8 cellular contexts compared by ENCODE assay signal in the genomic region with DNA sequence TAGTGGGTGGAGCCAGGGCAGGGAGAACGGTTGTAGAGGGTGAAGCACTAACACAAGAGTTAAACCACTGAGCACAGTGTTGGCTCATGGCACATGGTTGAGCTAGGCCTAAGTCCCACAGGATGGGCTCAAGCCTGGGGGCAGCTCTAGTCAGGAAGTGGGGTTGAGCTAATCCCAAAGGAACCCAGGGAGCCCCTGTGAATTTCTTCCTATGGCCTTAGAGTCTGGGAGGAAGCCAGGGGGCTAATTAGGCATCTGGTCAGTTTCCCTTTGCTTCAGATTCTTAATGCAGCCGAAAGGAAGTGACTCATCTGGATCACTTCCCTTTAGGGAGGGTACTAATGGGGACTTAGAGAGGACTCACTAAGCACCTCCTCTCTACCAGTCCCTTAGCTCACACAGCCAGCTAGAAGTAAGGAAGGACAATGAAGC. TPM values are rescaled to one million over a fixed set of nuclear protein-coding genes. Genes with fewer than 3 reads are reported as not detected.
DNase-seq lines count a peak whose midpoint lies in the region; ATAC-seq and TF ChIP-seq lines count a peak whose summit lies in the region.

No MANE protein-coding gene starts in this region.

- H3K27me3 ChIP-seq in DOHH2 (ENCODE audit: control insufficient read depth, low read length) (no peaks in the 10 kb centered on the region), spleen (replicated peaks in 1 of 7) (no peaks in the 10 kb centered on the region)

- no peaks in the 10 kb centered on the region for H3K36me3 ChIP-seq in DOHH2 (ENCODE audit: control insufficient read depth, low read length)
- H3K36me3 ChIP-seq in spleen, result no peaks in the 10 kb centered on the region

- intact Hi-C loops in spleen (cut with DNase I; ENCODE audit: low total_unique reads), result loop anchor here (2.0 kb wide), 1 partner anchor 93 kb away; no protein-coding TSS in a partner anchor

- DNase-seq in SW 1271 (lab: John Stamatoyannopoulos, UW) (peak; percentile 67 to 82), glomerular visceral epithelial cell (ENCODE audit: extremely low spot score) (peak; percentile 83), spleen (no peak), COLO668 (lab: John Stamatoyannopoulos, UW; ENCODE audit: unreplicated experiment) (no peak)
- DNase-seq in stimulated activated CD4-positive, alpha-beta T cell treated with anti-CD3 and anti-CD28 coated beads, Interleukin-4, amount 100 ng/mL, for 4 hours, result no peak

- H3K9me3 ChIP-seq in DOHH2 (ENCODE audit: control insufficient read depth, insufficient read depth, low read length) (no peaks in the 10 kb centered on the region), spleen (no peaks in the 10 kb centered on the region)

- H3F3A ChIP-seq in DOHH2 (ENCODE audit: control insufficient read depth, insufficient read depth), result no peaks in the 10 kb centered on the region

- ATAC-seq in GM19452 (IDR thresholded peaks at IDR 0.05; ENCODE audit: unreplicated experiment) (peak; percentile 89), HG03432 (IDR thresholded peaks at IDR 0.05; ENCODE audit: unreplicated experiment) (peak; percentile 94)

- peak overlapping the region; percentile 46 for H3K4me2 ChIP-seq in DOHH2 (ENCODE audit: low read length)

- H3K79me2 ChIP-seq in DOHH2 (ENCODE audit: control insufficient read depth, low read length), result no peaks in the 10 kb centered on the region

- no peaks in the 10 kb centered on the region for H3K9me2 ChIP-seq in DOHH2 (replicated peaks; ENCODE audit: control insufficient read depth, low read length)

- TF ChIP-seq CTCF in DOHH2 (IDR thresholded peaks at IDR 0.05; ENCODE audit: low read depth, low read length, poor library complexity, severe bottlenecking), result no peak
- TF ChIP-seq CTCF in spleen (IDR thresholded peaks at IDR 0.05 in 8 of 11, conservative IDR thresholded peaks at IDR 0.05 in 3 of 11), result peak in 2 of 11 experiments; percentile 19 to 20

- peaks cover 25% of the 10 kb centered on the region for H3K4me1 ChIP-seq in DOHH2 (ENCODE audit: control insufficient read depth, low read length)
- H3K4me1 ChIP-seq in spleen, result peaks cover 21 to 47% (median 30%) of the 10 kb centered on the region in 6 donors

- H3K27ac ChIP-seq in DOHH2 (ENCODE audit: low read depth, low read length) (no peak overlapping the region), spleen (peak overlapping the region; percentile 44 to 84 (median 70))

- H3K4me3 ChIP-seq in DOHH2 (ENCODE audit: low read length) (peak overlapping the region; percentile 25), spleen (no peak overlapping the region)

- no peaks in the 10 kb centered on the region for H4K20me1 ChIP-seq in DOHH2 (ENCODE audit: control insufficient read depth, insufficient read depth, low read depth, low read length)

- WGBS in spleen, 5 donors, result 10 to 32% (median 17%) methylated on average over 2 of the region's 2 CpGs

- TF ChIP-seq POLR2A in spleen (IDR thresholded peaks at IDR 0.05), result no peak

RNA-seq across cellular contexts. Expression of a gene that starts 10.1 kb away (rescaled TPM):
- total RNA-seq in spleen, result 1 to 10 TPM; 1.1 to 3.0 (median 2.0) TPM
- polyA plus RNA-seq in spleen, result 1 to 10 TPM in 2 of 3 donors, under 1 TPM in 1; 0.58 to 2.8 (median 1.2) TPM

RNA-seq across cellular contexts. Expression of a gene that starts 27.4 kb away (rescaled TPM):
- under 1 TPM in 1 of 7 donors, not detected in 6; 0.33 TPM for total RNA-seq in spleen
- polyA plus RNA-seq in spleen, result under 1 TPM; 0.03 to 0.43 (median 0.13) TPM

RNA-seq across cellular contexts. Expression of a gene that starts 35.5 kb away (rescaled TPM):
- total RNA-seq in spleen, result 100 to 1,000 TPM; 341 to 505 (median 407) TPM
- polyA plus RNA-seq in spleen, result 100 to 1,000 TPM; 351 to 525 (median 475) TPM

RNA-seq across cellular contexts. Expression of a gene that starts 55.6 kb away (rescaled TPM):
- 1 to 10 TPM in 4 of 7 donors, under 1 TPM in 3; 0.64 to 2.1 (median 1.1) TPM for total RNA-seq in spleen
- polyA plus RNA-seq in spleen, result under 1 TPM; 0.12 to 0.80 (median 0.46) TPM

Comparison
In these comparisons a context has a peak if more than half of its experiments do, and no peak if none do; other contexts are left out.
1. DNase-seq: peak in SW 1271 (2 of 2) and glomerular visceral epithelial cell (single experiment); none in spleen (single experiment), stimulated activated CD4-positive, alpha-beta T cell treated with anti-CD3 and anti-CD28 coated beads, Interleukin-4, amount 100 ng/mL, for 4 hours (0 of 2) and COLO668 (single experiment).